In the genomic region with DNA sequence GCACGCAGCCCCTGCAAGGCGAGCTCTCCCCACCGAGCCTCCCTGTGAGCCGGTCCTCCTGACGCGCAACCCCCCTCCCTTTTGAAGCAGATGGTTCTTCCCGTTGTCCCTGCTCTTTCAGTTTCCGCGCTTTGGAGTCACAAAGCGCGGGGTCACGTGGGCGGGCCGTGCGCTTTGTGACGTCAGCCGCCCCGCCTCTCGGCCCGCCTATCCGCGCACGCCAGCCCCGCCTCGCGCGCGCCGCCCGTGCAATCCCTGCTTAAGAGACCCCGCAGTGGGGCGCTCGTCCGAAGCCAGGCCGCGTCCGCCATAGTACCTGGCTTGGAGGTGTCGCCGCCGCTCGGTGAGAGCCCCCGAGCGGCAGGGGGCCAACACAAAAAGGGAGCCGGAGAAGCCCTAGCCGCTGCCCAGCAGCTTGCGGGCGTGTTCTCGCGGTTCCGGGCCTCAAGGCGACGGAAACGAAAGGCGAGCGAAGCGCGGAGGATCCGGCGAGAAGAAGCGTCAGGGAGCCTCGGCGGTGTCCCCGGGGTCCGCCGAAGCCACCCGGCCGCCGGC, we compare ENCODE assay signal across 1 cellular context.
TF ChIP-seq lines count a peak whose summit lies in the region.

A gene with protein sequence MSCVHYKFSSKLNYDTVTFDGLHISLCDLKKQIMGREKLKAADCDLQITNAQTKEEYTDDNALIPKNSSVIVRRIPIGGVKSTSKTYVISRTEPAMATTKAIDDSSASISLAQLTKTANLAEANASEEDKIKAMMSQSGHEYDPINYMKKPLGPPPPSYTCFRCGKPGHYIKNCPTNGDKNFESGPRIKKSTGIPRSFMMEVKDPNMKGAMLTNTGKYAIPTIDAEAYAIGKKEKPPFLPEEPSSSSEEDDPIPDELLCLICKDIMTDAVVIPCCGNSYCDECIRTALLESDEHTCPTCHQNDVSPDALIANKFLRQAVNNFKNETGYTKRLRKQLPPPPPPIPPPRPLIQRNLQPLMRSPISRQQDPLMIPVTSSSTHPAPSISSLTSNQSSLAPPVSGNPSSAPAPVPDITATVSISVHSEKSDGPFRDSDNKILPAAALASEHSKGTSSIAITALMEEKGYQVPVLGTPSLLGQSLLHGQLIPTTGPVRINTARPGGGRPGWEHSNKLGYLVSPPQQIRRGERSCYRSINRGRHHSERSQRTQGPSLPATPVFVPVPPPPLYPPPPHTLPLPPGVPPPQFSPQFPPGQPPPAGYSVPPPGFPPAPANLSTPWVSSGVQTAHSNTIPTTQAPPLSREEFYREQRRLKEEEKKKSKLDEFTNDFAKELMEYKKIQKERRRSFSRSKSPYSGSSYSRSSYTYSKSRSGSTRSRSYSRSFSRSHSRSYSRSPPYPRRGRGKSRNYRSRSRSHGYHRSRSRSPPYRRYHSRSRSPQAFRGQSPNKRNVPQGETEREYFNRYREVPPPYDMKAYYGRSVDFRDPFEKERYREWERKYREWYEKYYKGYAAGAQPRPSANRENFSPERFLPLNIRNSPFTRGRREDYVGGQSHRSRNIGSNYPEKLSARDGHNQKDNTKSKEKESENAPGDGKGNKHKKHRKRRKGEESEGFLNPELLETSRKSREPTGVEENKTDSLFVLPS (N-terminal part only) (plus strand): TSS at position 272 of the 555 bp plus-strand sequence. CDS start 1,061 bp downstream, outside the sequence.

TF ChIP-seq in HepG2, 621 proteins besides CTCF, POLR2A, EP300 and RAD21 (continued from another document and continues in another):
- TF ChIP-seq, protein P1, sequence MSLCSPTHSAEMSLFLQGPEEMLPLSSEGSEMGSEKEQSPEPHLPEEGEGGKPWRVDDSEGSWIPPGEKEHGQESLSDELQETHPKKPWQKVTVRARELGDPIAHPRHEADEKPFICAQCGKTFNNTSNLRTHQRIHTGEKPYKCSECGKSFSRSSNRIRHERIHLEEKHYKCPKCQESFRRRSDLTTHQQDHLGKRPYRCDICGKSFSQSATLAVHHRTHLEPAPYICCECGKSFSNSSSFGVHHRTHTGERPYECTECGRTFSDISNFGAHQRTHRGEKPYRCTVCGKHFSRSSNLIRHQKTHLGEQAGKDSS (CRISPR knock-in tag; IDR thresholded peaks at IDR 0.05; ENCODE audit: borderline replicate concordance, low read depth) = peak; percentile 82; the same call in 1 of the 2 replicates
- TF ChIP-seq SIX4 (CRISPR knock-in tag; IDR thresholded peaks at IDR 0.05) (peak; percentile 82), ZNF317 (CRISPR knock-in tag; IDR thresholded peaks at IDR 0.05) (peak; percentile 49; the same call in 1 of the 2 replicates), ZNF333 (CRISPR knock-in tag; IDR thresholded peaks at IDR 0.05; ENCODE audit: borderline replicate concordance) (no peak), ZKSCAN1 (IDR thresholded peaks at IDR 0.05; ENCODE audit: low read length) (no peak), HOXA7 (CRISPR knock-in tag; IDR thresholded peaks at IDR 0.05) (no peak), STAT5B (CRISPR knock-in tag; IDR thresholded peaks at IDR 0.05) (peak; percentile 83; the same call in 1 of the 2 replicates), AKAP8 (CRISPR knock-in tag; IDR thresholded peaks at IDR 0.05) (0 out of 2 replicates have a peak, but pooled peaks have one; percentile 21), ZNF614 (CRISPR knock-in tag; IDR thresholded peaks at IDR 0.05; ENCODE audit: borderline replicate concordance) (peak; percentile 92), NONO (IDR thresholded peaks at IDR 0.05) (no peak), NONO (CRISPR knock-in tag; conservative IDR thresholded peaks at IDR 0.05) (peak; percentile 95), KAT7 (CRISPR knock-in tag; IDR thresholded peaks at IDR 0.05; ENCODE audit: borderline replicate concordance) (peak; percentile 92), ZBTB8A (CRISPR knock-in tag; IDR thresholded peaks at IDR 0.05; ENCODE audit: borderline replicate concordance, low read depth) (peak; percentile 87; the same call in 1 of the 2 replicates), ZFP82 (CRISPR knock-in tag; IDR thresholded peaks at IDR 0.05; ENCODE audit: borderline replicate concordance) (peak; percentile 94; the same call in 1 of the 2 replicates), TCF12 (IDR thresholded peaks at IDR 0.05) (no peak), TCF12 (CRISPR knock-in tag; IDR thresholded peaks at IDR 0.05) (no peak), TSC22D2 (CRISPR knock-in tag; IDR thresholded peaks at IDR 0.05; ENCODE audit: borderline replicate concordance) (peak; percentile 98), ZNF598 (CRISPR knock-in tag; IDR thresholded peaks at IDR 0.05; ENCODE audit: borderline replicate concordance) (peak; percentile 83), ZBTB1 (CRISPR knock-in tag; IDR thresholded peaks at IDR 0.05; ENCODE audit: borderline replicate concordance) (no peak), ZNF556 (CRISPR knock-in tag; IDR thresholded peaks at IDR 0.05; ENCODE audit: borderline replicate concordance) (no peak; the same call in 1 of the 2 replicates), ZBTB38 (CRISPR knock-in tag; IDR thresholded peaks at IDR 0.05) (peak; percentile 55)
- TF ChIP-seq, protein P2, sequence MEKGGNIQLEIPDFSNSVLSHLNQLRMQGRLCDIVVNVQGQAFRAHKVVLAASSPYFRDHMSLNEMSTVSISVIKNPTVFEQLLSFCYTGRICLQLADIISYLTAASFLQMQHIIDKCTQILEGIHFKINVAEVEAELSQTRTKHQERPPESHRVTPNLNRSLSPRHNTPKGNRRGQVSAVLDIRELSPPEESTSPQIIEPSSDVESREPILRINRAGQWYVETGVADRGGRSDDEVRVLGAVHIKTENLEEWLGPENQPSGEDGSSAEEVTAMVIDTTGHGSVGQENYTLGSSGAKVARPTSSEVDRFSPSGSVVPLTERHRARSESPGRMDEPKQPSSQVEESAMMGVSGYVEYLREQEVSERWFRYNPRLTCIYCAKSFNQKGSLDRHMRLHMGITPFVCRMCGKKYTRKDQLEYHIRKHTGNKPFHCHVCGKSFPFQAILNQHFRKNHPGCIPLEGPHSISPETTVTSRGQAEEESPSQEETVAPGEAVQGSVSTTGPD (CRISPR knock-in tag; IDR thresholded peaks at IDR 0.05) = no peak
- TF ChIP-seq, protein P3, sequence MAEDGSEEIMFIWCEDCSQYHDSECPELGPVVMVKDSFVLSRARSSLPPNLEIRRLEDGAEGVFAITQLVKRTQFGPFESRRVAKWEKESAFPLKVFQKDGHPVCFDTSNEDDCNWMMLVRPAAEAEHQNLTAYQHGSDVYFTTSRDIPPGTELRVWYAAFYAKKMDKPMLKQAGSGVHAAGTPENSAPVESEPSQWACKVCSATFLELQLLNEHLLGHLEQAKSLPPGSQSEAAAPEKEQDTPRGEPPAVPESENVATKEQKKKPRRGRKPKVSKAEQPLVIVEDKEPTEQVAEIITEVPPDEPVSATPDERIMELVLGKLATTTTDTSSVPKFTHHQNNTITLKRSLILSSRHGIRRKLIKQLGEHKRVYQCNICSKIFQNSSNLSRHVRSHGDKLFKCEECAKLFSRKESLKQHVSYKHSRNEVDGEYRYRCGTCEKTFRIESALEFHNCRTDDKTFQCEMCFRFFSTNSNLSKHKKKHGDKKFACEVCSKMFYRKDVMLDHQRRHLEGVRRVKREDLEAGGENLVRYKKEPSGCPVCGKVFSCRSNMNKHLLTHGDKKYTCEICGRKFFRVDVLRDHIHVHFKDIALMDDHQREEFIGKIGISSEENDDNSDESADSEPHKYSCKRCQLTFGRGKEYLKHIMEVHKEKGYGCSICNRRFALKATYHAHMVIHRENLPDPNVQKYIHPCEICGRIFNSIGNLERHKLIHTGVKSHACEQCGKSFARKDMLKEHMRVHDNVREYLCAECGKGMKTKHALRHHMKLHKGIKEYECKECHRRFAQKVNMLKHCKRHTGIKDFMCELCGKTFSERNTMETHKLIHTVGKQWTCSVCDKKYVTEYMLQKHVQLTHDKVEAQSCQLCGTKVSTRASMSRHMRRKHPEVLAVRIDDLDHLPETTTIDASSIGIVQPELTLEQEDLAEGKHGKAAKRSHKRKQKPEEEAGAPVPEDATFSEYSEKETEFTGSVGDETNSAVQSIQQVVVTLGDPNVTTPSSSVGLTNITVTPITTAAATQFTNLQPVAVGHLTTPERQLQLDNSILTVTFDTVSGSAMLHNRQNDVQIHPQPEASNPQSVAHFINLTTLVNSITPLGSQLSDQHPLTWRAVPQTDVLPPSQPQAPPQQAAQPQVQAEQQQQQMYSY (CRISPR knock-in tag; IDR thresholded peaks at IDR 0.05) = 0 out of 2 replicates have a peak, but pooled peaks have one; percentile 31
- TF ChIP-seq, protein P4, sequence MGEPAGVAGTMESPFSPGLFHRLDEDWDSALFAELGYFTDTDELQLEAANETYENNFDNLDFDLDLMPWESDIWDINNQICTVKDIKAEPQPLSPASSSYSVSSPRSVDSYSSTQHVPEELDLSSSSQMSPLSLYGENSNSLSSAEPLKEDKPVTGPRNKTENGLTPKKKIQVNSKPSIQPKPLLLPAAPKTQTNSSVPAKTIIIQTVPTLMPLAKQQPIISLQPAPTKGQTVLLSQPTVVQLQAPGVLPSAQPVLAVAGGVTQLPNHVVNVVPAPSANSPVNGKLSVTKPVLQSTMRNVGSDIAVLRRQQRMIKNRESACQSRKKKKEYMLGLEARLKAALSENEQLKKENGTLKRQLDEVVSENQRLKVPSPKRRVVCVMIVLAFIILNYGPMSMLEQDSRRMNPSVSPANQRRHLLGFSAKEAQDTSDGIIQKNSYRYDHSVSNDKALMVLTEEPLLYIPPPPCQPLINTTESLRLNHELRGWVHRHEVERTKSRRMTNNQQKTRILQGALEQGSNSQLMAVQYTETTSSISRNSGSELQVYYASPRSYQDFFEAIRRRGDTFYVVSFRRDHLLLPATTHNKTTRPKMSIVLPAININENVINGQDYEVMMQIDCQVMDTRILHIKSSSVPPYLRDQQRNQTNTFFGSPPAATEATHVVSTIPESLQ (CRISPR knock-in tag; conservative IDR thresholded peaks at IDR 0.05) = 0 out of 2 replicates have a peak, but pooled peaks have one; percentile 18
- TF ChIP-seq, protein P5, sequence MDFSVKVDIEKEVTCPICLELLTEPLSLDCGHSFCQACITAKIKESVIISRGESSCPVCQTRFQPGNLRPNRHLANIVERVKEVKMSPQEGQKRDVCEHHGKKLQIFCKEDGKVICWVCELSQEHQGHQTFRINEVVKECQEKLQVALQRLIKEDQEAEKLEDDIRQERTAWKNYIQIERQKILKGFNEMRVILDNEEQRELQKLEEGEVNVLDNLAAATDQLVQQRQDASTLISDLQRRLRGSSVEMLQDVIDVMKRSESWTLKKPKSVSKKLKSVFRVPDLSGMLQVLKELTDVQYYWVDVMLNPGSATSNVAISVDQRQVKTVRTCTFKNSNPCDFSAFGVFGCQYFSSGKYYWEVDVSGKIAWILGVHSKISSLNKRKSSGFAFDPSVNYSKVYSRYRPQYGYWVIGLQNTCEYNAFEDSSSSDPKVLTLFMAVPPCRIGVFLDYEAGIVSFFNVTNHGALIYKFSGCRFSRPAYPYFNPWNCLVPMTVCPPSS (IDR thresholded peaks at IDR 0.05) = no peak
- TF ChIP-seq, protein P6, sequence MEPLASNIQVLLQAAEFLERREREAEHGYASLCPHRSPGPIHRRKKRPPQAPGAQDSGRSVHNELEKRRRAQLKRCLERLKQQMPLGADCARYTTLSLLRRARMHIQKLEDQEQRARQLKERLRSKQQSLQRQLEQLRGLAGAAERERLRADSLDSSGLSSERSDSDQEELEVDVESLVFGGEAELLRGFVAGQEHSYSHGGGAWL (CRISPR knock-in tag; IDR thresholded peaks at IDR 0.05) = 0 out of 2 replicates have a peak, but pooled peaks have one; percentile 91
- TF ChIP-seq, protein P7, sequence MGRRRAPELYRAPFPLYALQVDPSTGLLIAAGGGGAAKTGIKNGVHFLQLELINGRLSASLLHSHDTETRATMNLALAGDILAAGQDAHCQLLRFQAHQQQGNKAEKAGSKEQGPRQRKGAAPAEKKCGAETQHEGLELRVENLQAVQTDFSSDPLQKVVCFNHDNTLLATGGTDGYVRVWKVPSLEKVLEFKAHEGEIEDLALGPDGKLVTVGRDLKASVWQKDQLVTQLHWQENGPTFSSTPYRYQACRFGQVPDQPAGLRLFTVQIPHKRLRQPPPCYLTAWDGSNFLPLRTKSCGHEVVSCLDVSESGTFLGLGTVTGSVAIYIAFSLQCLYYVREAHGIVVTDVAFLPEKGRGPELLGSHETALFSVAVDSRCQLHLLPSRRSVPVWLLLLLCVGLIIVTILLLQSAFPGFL (CRISPR knock-in tag; IDR thresholded peaks at IDR 0.05) = 0 out of 2 replicates have a peak, but pooled peaks have one; percentile 8
- TF ChIP-seq, protein P8, sequence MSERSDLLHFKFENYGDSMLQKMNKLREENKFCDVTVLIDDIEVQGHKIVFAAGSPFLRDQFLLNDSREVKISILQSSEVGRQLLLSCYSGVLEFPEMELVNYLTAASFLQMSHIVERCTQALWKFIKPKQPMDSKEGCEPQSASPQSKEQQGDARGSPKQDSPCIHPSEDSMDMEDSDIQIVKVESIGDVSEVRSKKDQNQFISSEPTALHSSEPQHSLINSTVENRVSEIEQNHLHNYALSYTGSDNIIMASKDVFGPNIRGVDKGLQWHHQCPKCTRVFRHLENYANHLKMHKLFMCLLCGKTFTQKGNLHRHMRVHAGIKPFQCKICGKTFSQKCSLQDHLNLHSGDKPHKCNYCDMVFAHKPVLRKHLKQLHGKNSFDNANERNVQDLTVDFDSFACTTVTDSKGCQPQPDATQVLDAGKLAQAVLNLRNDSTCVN (CRISPR knock-in tag; IDR thresholded peaks at IDR 0.05; ENCODE audit: borderline replicate concordance) = peak; percentile 70; the same call in 1 of the 2 replicates
- TF ChIP-seq, protein P9, sequence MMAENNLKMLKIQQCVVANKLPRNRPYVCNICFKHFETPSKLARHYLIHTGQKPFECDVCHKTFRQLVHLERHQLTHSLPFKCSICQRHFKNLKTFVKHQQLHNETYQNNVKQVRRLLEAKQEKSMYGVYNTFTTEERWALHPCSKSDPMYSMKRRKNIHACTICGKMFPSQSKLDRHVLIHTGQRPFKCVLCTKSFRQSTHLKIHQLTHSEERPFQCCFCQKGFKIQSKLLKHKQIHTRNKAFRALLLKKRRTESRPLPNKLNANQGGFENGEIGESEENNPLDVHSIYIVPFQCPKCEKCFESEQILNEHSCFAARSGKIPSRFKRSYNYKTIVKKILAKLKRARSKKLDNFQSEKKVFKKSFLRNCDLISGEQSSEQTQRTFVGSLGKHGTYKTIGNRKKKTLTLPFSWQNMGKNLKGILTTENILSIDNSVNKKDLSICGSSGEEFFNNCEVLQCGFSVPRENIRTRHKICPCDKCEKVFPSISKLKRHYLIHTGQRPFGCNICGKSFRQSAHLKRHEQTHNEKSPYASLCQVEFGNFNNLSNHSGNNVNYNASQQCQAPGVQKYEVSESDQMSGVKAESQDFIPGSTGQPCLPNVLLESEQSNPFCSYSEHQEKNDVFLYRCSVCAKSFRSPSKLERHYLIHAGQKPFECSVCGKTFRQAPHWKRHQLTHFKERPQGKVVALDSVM (CRISPR knock-in tag; IDR thresholded peaks at IDR 0.05) = peak; percentile 75; the same call in 1 of the 2 replicates
